13 cellular contexts compared by ENCODE assay signal in the genomic region with DNA sequence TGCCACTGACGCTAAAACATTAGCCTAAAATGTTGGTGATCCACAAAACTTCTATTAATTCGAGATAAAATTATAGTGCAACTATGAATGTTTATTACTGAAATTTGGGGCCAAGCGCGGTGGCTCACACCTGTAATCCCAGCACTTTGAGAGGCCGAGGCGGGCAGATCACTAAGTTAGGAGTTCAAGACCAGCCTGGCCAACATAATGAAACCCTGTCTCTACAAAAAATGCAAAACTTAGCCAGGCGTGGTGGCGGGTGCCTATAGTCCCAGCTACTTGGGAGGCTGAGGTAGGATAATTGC. TPM values are rescaled to one million over a fixed set of nuclear protein-coding genes. Genes with fewer than 3 reads are reported as not detected.
A peak's percentile ranks its signal among the peaks of the same experiment; 100 is the strongest.
DNase-seq lines count a peak whose midpoint lies in the region; ATAC-seq and TF ChIP-seq lines count a peak whose summit lies in the region.
"Not testable (repeated sequence)": the region's sequence is repeated elsewhere in the genome, so short reads cannot be mapped to it uniquely, and the experiment has no call there.
"Had no signal": no experiment of that assay in that cellular context is flagged by ENCODE, and none has a peak within 500 bp of the region (broad histone marks: within the 10 kb centered on the region; RNA-seq: fewer than 3 reads in every experiment).

No MANE protein-coding gene starts in this region.

- not testable (repeated sequence) for H3K27ac ChIP-seq in 22Rv1; CD4-positive, CD25-positive, alpha-beta regulatory T cell (ENCODE audit: insufficient read depth, low read length, poor library complexity, severe bottlenecking); HCT116 (ENCODE audit: low read depth, low read length); PC-9; SK-N-SH (ENCODE audit: low read depth in 2 of 2, low read length in 1 of 2)

- not testable (repeated sequence) for H3K36me3 Mint-ChIP-seq in CD4-positive, CD25-positive, alpha-beta regulatory T cell; activated naive CD8-positive, alpha-beta T cell; glutamatergic neuron (ENCODE audit: unreplicated experiment); neural crest cell (ENCODE audit: low read depth)

- H3K4me1 ChIP-seq in CD4-positive, CD25-positive, alpha-beta regulatory T cell (ENCODE audit: control insufficient read depth, insufficient read depth, low read length, poor library complexity, severe bottlenecking); HCT116 (ENCODE audit: control insufficient read depth in 1 of 2, insufficient read depth in 2 of 2, low read length in 2 of 2); PC-9 (replicated peaks; ENCODE audit: insufficient read depth); SK-N-SH (ENCODE audit: control insufficient read depth in 1 of 2, insufficient read depth in 2 of 2, low read depth in 1 of 2, low read length in 1 of 2): not testable (repeated sequence)

- H3K9me3 ChIP-seq in CD4-positive, CD25-positive, alpha-beta regulatory T cell (ENCODE audit: control insufficient read depth in 2 of 2, low read length in 2 of 2); HCT116 (ENCODE audit: control insufficient read depth in 1 of 2, insufficient read depth in 1 of 2, low read depth in 1 of 2, low read length in 2 of 2); PC-9 (ENCODE audit: insufficient read depth, low read depth); SK-N-SH: not testable (repeated sequence)

- H3K36me3 ChIP-seq in CD4-positive, CD25-positive, alpha-beta regulatory T cell (ENCODE audit: control insufficient read depth, insufficient read depth, low read length); HCT116 (ENCODE audit: control insufficient read depth in 1 of 2, insufficient read depth in 2 of 2, low read length in 2 of 2); PC-9 (ENCODE audit: low read depth); SK-N-SH (replicated peaks in 1 of 2; ENCODE audit: control insufficient read depth in 1 of 2, insufficient read depth in 2 of 2, low read length in 1 of 2): not testable (repeated sequence)

- RAD21 ChIA-PET in HCT116 (lab: Charles Lee; ENCODE audit: low non-redundant PET in 1 of 2, low total read pairs in 2 of 2, uncharacterized antibody in 2 of 2, unreplicated experiment in 2 of 2) = interaction anchor here (0.7 to 1.2 kb wide), 6 partner anchors 50 to 246 kb away, joined by 3 to 6 read pairs (median 4); no protein-coding TSS in a partner anchor

- intact Hi-C loops in HCT116 (cut with micrococcal nuclease) (loop anchor here (1.0 to 5.0 kb wide), 4 partner anchors 61 to 415 kb away; a partner anchor contains a TSS), PC-9 (cut with micrococcal nuclease; ENCODE audit: unreplicated experiment) (loop anchor here (1.0 to 5.0 kb wide), 5 partner anchors 78 to 427 kb away; no protein-coding TSS in a partner anchor)

- H3K4me2 ChIP-seq in HCT116 (ENCODE audit: low read length) = peak overlapping the region; percentile 14; the same call in 1 of the 2 replicates
- not testable (repeated sequence) for H3K4me2 ChIP-seq in PC-9
- H3K4me2 ChIP-seq in SK-N-SH = 0 out of 2 replicates have a peak overlapping the region, but pooled peaks have one; percentile 6

- H3K9me3 Mint-ChIP-seq in CD4-positive, CD25-positive, alpha-beta regulatory T cell; activated naive CD8-positive, alpha-beta T cell (ENCODE audit: low read depth); glutamatergic neuron (ENCODE audit: unreplicated experiment); neural crest cell: not testable (repeated sequence)

- not testable (repeated sequence) for TF ChIP-seq POLR2A in HCT116 (IDR thresholded peaks at IDR 0.05; ENCODE audit: borderline replicate concordance, extremely low read depth, insufficient read depth, insufficient read length)

- TF ChIP-seq EP300 in SK-N-SH (IDR thresholded peaks at IDR 0.05; ENCODE audit: borderline replicate concordance in 1 of 2, low read depth in 1 of 2, low read length in 1 of 2) = not testable (repeated sequence)

- DNase-seq in CD4-positive, CD25-positive, alpha-beta regulatory T cell; HCT116 (ENCODE audit: low read depth, low spot score); PC-9; SK-N-SH; glutamatergic neuron; neural crest cell (ENCODE audit: low read depth, low spot score): not testable (repeated sequence)

- H3K9ac ChIP-seq in HCT116 (ENCODE audit: low read length); SK-N-SH: not testable (repeated sequence)

- not testable (repeated sequence) for H4K20me1 ChIP-seq in HCT116 (ENCODE audit: insufficient read depth); PC-9 (ENCODE audit: insufficient read depth); SK-N-SH (ENCODE audit: insufficient read depth)

- not testable (repeated sequence) for H3K4me1 Mint-ChIP-seq in CD4-positive, CD25-positive, alpha-beta regulatory T cell; activated naive CD8-positive, alpha-beta T cell (ENCODE audit: low read depth)
- peaks cover 12% of the 10 kb centered on the region for H3K4me1 Mint-ChIP-seq in glutamatergic neuron (ENCODE audit: low read depth, unreplicated experiment)
- H3K4me1 Mint-ChIP-seq in neural crest cell = peaks cover 30% of the 10 kb centered on the region

- H2AFZ ChIP-seq in HCT116 (ENCODE audit: low read depth, low read length, poor library complexity, severe bottlenecking); PC-9; SK-N-SH (ENCODE audit: low read depth): not testable (repeated sequence)

- H3K27me3 ChIP-seq in CD4-positive, CD25-positive, alpha-beta regulatory T cell (ENCODE audit: control insufficient read depth, insufficient read depth, low read length) = peaks cover 12% of the 10 kb centered on the region
- H3K27me3 ChIP-seq in HCT116 (ENCODE audit: insufficient read depth, low read length) = not testable (repeated sequence)
- H3K27me3 ChIP-seq in PC-9 (ENCODE audit: insufficient read depth, low read depth) = peaks cover 52% of the 10 kb centered on the region
- peaks cover 32% of the 10 kb centered on the region for H3K27me3 ChIP-seq in SK-N-SH (ENCODE audit: insufficient read depth)

- not testable (repeated sequence) for H3F3A ChIP-seq in PC-9 (ENCODE audit: insufficient read depth, low read depth); SK-N-SH (replicated peaks; ENCODE audit: insufficient read depth)

- peak overlapping the region in 1 of 4 donors; percentile 25 for H3K4me3 Mint-ChIP-seq in CD4-positive, CD25-positive, alpha-beta regulatory T cell
- not testable (repeated sequence) for H3K4me3 Mint-ChIP-seq in activated naive CD8-positive, alpha-beta T cell; glutamatergic neuron (ENCODE audit: unreplicated experiment)
- peak overlapping the region; percentile 80 for H3K4me3 Mint-ChIP-seq in neural crest cell

- CTCF ChIA-PET in HCT116 (lab: Charles Lee) (interaction anchor here (0.8 to 6.4 kb wide), 12 partner anchors 11 to 415 kb away, joined by 3 to 46 read pairs (median 8); no protein-coding TSS in a partner anchor), PC-9 (lab: Charles Lee) (interaction anchor here (0.5 to 0.7 kb wide), 3 partner anchors 149 to 323 kb away, joined by 3 to 21 read pairs (median 18); no protein-coding TSS in a partner anchor), SK-N-SH (lab: Yijun Ruan, JAX) (interaction anchor here (0.6 to 9.7 kb wide), 49 partner anchors 9 to 415 kb away, joined by 3 to 113 read pairs (median 5); a partner anchor contains a TSS)

- not testable (repeated sequence) for H3K79me2 ChIP-seq in HCT116 (ENCODE audit: insufficient read depth, low read length); PC-9 (ENCODE audit: low read depth); SK-N-SH (ENCODE audit: insufficient read depth)

- TF ChIP-seq RAD21 in HCT116 (IDR thresholded peaks at IDR 0.05; ENCODE audit: low read depth); SK-N-SH (IDR thresholded peaks at IDR 0.05; ENCODE audit: low read length): not testable (repeated sequence)

- not testable (repeated sequence) for BruUV-seq in HCT116 (replicated peaks; lab: Mats Ljungman, UMichigan); PC-9 (replicated peaks; lab: Mats Ljungman, UMichigan)

- not testable (repeated sequence) for ATAC-seq in CD4-positive, CD25-positive, alpha-beta regulatory T cell (ENCODE audit: low read depth in 2 of 2)
- ATAC-seq in HCT116 = peak; percentile 21; the same call in 1 of the 2 replicates

- not testable (repeated sequence) for H3K27ac Mint-ChIP-seq in CD4-positive, CD25-positive, alpha-beta regulatory T cell; glutamatergic neuron (ENCODE audit: unreplicated experiment); neural crest cell (ENCODE audit: unreplicated experiment)
- peak overlapping the region; percentile 50 for H3K27ac Mint-ChIP-seq in activated naive CD8-positive, alpha-beta T cell

- 31% methylated on average over 8 of the region's 8 CpGs for WGBS in SK-N-SH (ENCODE audit: low lambda C conversion rate)

- not testable (repeated sequence) for H3K9me2 ChIP-seq in HCT116 (ENCODE audit: insufficient read depth); PC-9 (ENCODE audit: insufficient read depth); SK-N-SH

- H3K27me3 Mint-ChIP-seq in CD4-positive, CD25-positive, alpha-beta regulatory T cell = peaks cover 39% of the 10 kb centered on the region
- peaks cover 23% of the 10 kb centered on the region for H3K27me3 Mint-ChIP-seq in activated naive CD8-positive, alpha-beta T cell
- not testable (repeated sequence) for H3K27me3 Mint-ChIP-seq in glutamatergic neuron (ENCODE audit: unreplicated experiment)
- peaks cover 45% of the 10 kb centered on the region for H3K27me3 Mint-ChIP-seq in neural crest cell (ENCODE audit: low read depth)

- peak overlapping the region; percentile 13 for H3K4me3 ChIP-seq in CD4-positive, CD25-positive, alpha-beta regulatory T cell (ENCODE audit: low read depth, low read length)
- not testable (repeated sequence) for H3K4me3 ChIP-seq in HCT116 (replicated peaks in 1 of 2; ENCODE audit: low read depth in 1 of 2, low read length in 2 of 2); PC-9; SK-N-SH (ENCODE audit: low read depth in 2 of 2, low read length in 1 of 2)

- TF ChIP-seq CTCF in 22Rv1 (IDR thresholded peaks at IDR 0.05) (peak; percentile 41), PC-9 (conservative IDR thresholded peaks at IDR 0.05) (peak; percentile 33; the same call in 1 of the 2 replicates), glutamatergic neuron (IDR thresholded peaks at IDR 0.05; ENCODE audit: partially characterized antibody, unreplicated experiment) (peak; percentile 33)
- TF ChIP-seq CTCF in HCT116 (IDR thresholded peaks at IDR 0.05 in 2 of 3, conservative IDR thresholded peaks at IDR 0.05 in 1 of 3; ENCODE audit: borderline replicate concordance in 1 of 3, insufficient read depth in 1 of 3, low read depth in 2 of 3, low read length in 2 of 3); SK-N-SH (IDR thresholded peaks at IDR 0.05); neural crest cell (conservative IDR thresholded peaks at IDR 0.05): not testable (repeated sequence)

- POLR2A ChIA-PET in HCT116 (lab: Charles Lee) = interaction anchor here (1.4 kb wide), 1 partner anchor 59 kb away, joined by 5 read pairs; no protein-coding TSS in a partner anchor
- POLR2A ChIA-PET in PC-9 (lab: Charles Lee; ENCODE audit: unreplicated experiment); SK-N-SH (lab: Yijun Ruan, JAX): not testable (repeated sequence)

RNA-seq across cellular contexts. Expression of a gene that starts 6.4 kb away (rescaled TPM):
- total RNA-seq in CD4-positive, CD25-positive, alpha-beta regulatory T cell = not detected
- polyA plus RNA-seq in CD4-positive, CD25-positive, alpha-beta regulatory T cell = not detected
- total RNA-seq in HCT116 (2021; ENCODE audit: unreplicated experiment) (not detected), PC-9 (2021) (not detected in 2 replicates), glutamatergic neuron (ENCODE audit: unreplicated experiment) (not detected), neural crest cell (not detected in 2 replicates)
- polyA plus RNA-seq in HCT116 (2012) = not detected in 2 replicates
- polyA plus RNA-seq in SK-N-SH (2012; rRNA removed) = not detected in 2 replicates
- not detected in 2 replicates for polyA plus RNA-seq in SK-N-SH (2012; cell fraction: cytosol; rRNA removed)
- polyA plus RNA-seq in SK-N-SH (2012; cell fraction: nucleus; rRNA removed) = not detected in 2 replicates
- total RNA-seq: Calu3; CD4-positive, alpha-beta memory T cell; H9; HepG2 had no signal
- polyA plus RNA-seq: CD4-positive, alpha-beta memory T cell; IgD-negative memory B cell had no signal

RNA-seq across cellular contexts. Expression of a gene that starts 13.5 kb away (rescaled TPM):
- not detected for total RNA-seq in CD4-positive, CD25-positive, alpha-beta regulatory T cell
- polyA plus RNA-seq in CD4-positive, CD25-positive, alpha-beta regulatory T cell = not detected
- total RNA-seq in HCT116 (2021; ENCODE audit: unreplicated experiment) = not detected
- polyA plus RNA-seq in HCT116 (2012) = 0.09 TPM in 1 of 2 replicates, not detected in the other
- not detected in 2 replicates for total RNA-seq in PC-9 (2021)
- polyA plus RNA-seq in SK-N-SH (2012; rRNA removed) = not detected in 2 replicates
- not detected in 2 replicates for polyA plus RNA-seq in SK-N-SH (2012; cell fraction: cytosol; rRNA removed)
- polyA plus RNA-seq in SK-N-SH (2012; cell fraction: nucleus; rRNA removed) = 0.07 TPM in 1 of 2 replicates, not detected in the other
- total RNA-seq in glutamatergic neuron (ENCODE audit: unreplicated experiment) = not detected
- total RNA-seq in neural crest cell = not detected in 2 replicates
- total RNA-seq: Calu3; CD4-positive, alpha-beta memory T cell; H9; HepG2 had no signal
- polyA plus RNA-seq: CD4-positive, alpha-beta memory T cell; HepG2; IgD-negative memory B cell had no signal

RNA-seq across cellular contexts. Expression of a gene that starts 39.8 kb away (rescaled TPM):
- 0.47 TPM for total RNA-seq in CD4-positive, CD25-positive, alpha-beta regulatory T cell
- polyA plus RNA-seq in CD4-positive, CD25-positive, alpha-beta regulatory T cell = under 1 TPM in 1 of 4 donors, not detected in 3; 0.48 TPM
- 3.3 TPM for total RNA-seq in HCT116 (2021; ENCODE audit: unreplicated experiment)
- 4.4 and 4.9 TPM in 2 replicates for polyA plus RNA-seq in HCT116 (2012)
- total RNA-seq in PC-9 (2021) = not detected in 2 replicates
- polyA plus RNA-seq in SK-N-SH (2012; rRNA removed) = not detected in 2 replicates
- polyA plus RNA-seq in SK-N-SH (2012; cell fraction: cytosol; rRNA removed) = not detected in 2 replicates
- not detected in 2 replicates for polyA plus RNA-seq in SK-N-SH (2012; cell fraction: nucleus; rRNA removed)
- total RNA-seq in glutamatergic neuron (ENCODE audit: unreplicated experiment) = 0.49 TPM
- total RNA-seq in neural crest cell = 0.44 TPM in 1 of 2 replicates, not detected in the other
- total RNA-seq: Calu3; CD4-positive, alpha-beta memory T cell; HepG2 had no signal
- polyA plus RNA-seq: CD4-positive, alpha-beta memory T cell; HepG2 had no signal

RNA-seq across cellular contexts. Expression of a gene that starts 49.6 kb away (rescaled TPM):
- not detected for total RNA-seq in CD4-positive, CD25-positive, alpha-beta regulatory T cell
- not detected for polyA plus RNA-seq in CD4-positive, CD25-positive, alpha-beta regulatory T cell
- total RNA-seq in HCT116 (2021; ENCODE audit: unreplicated experiment) (not detected), PC-9 (2021) (not detected in 2 replicates), glutamatergic neuron (ENCODE audit: unreplicated experiment) (not detected), neural crest cell (not detected in 2 replicates)
- polyA plus RNA-seq in HCT116 (2012) = 0.17 and 0.39 TPM in 2 replicates
- not detected in 2 replicates for polyA plus RNA-seq in SK-N-SH (2012; rRNA removed)
- polyA plus RNA-seq in SK-N-SH (2012; cell fraction: cytosol; rRNA removed) = not detected in 2 replicates
- polyA plus RNA-seq in SK-N-SH (2012; cell fraction: nucleus; rRNA removed) = not detected in 2 replicates
- total RNA-seq: Calu3; CD4-positive, alpha-beta memory T cell; H9; HepG2 had no signal
- polyA plus RNA-seq: CD4-positive, alpha-beta memory T cell; HepG2; IgD-negative memory B cell had no signal
